In the genomic region with DNA sequence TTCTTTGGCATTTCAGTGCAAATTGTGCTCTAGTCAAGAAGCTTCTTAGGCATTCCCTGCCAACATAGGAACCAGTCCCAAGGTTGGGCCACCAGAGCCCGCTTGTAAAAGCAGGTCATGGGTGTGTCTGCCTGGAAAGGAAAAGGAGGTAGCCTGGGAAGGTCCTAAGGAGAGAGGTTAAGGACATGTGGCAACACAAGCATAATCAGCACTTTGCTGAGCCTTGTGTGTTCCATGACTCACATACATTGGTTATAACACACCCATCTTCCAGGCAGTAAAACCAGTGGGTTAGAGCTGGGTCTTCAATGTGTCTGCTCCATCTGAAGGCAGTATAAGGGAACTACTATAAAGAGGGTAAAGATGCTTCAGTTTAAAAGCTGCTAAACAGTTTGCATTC, we compare ENCODE assay signal across 18 cellular contexts.
A peak's percentile ranks its signal among the peaks of the same experiment; 100 is the strongest.
DNase-seq lines count a peak whose midpoint lies in the region; TF ChIP-seq lines count a peak whose summit lies in the region.
"Had no signal": no experiment of that assay in that cellular context is flagged by ENCODE, and none has a peak within 500 bp of the region (broad histone marks: within the 10 kb centered on the region; RNA-seq: fewer than 3 reads in every experiment).

No MANE protein-coding gene starts in this region.

- peaks cover 2% of the 10 kb centered on the region in 2 donors for H3K27me3 Mint-ChIP-seq in CD4-positive, alpha-beta memory T cell

- intact Hi-C loops in transverse colon (cut with DNase I; ENCODE audit: low total_unique reads) = no loop called here
- intact Hi-C loops in CD4-positive, alpha-beta memory T cell (cut with micrococcal nuclease) = no loop called here

- TF ChIP-seq CTCF in brain microvascular endothelial cell (IDR thresholded peaks at IDR 0.05; ENCODE audit: low read depth, low read length, missing control alignments) (no peak), transverse colon (IDR thresholded peaks at IDR 0.05) (peak in 3 of 5 experiments; percentile 18 to 39 (median 20))

- no peaks in the 10 kb centered on the region for H3K36me3 Mint-ChIP-seq in CD4-positive, alpha-beta memory T cell

- H3K4me3 Mint-ChIP-seq in CD4-positive, alpha-beta memory T cell = no peak overlapping the region
- H3K4me3 Mint-ChIP-seq: activated CD4-positive, alpha-beta T cell treated with anti-CD3 and anti-CD28 coated beads, Interleukin-2, amount 10 ng/mL, durations not matched to agents 24 days and 14 days; B cell; effector memory CD8-positive, alpha-beta T cell had no signal

- no peak overlapping the region for H3K27ac ChIP-seq in brain microvascular endothelial cell
- peak overlapping the region; percentile 58 to 79 (median 76) for H3K27ac ChIP-seq in transverse colon
- no peak overlapping the region for H3K27ac ChIP-seq in CD4-positive, alpha-beta memory T cell (ENCODE audit: low read depth, low read length)

- POLR2A ChIA-PET in CD4-positive, alpha-beta memory T cell (lab: Charles Lee; ENCODE audit: partially characterized antibody) = no interaction called here

- in situ Hi-C loops in brain microvascular endothelial cell (cut with HindIII; ENCODE audit: low pct_ligation_motif_present, low sequenced_read_pairs) = no loop called here
- in situ Hi-C loops in transverse colon (cut with MboI; ENCODE audit: low pct_ligation_motif_present in 1 of 4, low pct_unique_long_range_greater_than_20kb in 1 of 4, low sequenced_read_pairs in 3 of 4) = no loop called here

- no peaks in the 10 kb centered on the region for H3K36me3 ChIP-seq in brain microvascular endothelial cell (replicated peaks)
- H3K36me3 ChIP-seq in transverse colon = no peaks in the 10 kb centered on the region
- H3K36me3 ChIP-seq in CD4-positive, alpha-beta memory T cell (ENCODE audit: insufficient read depth, low read length) = no peaks in the 10 kb centered on the region

- no peaks in the 10 kb centered on the region for H3K9me3 ChIP-seq in transverse colon
- no peaks in the 10 kb centered on the region for H3K9me3 ChIP-seq in CD4-positive, alpha-beta memory T cell (ENCODE audit: control insufficient read depth in 1 of 2, low read length in 2 of 2)
- H3K9me3 ChIP-seq: Caco-2 had no signal

- H3K4me3 ChIP-seq in brain microvascular endothelial cell (ENCODE audit: low read depth, low read length) (no peak overlapping the region), transverse colon (no peak overlapping the region)
- no peak overlapping the region for H3K4me3 ChIP-seq in CD4-positive, alpha-beta memory T cell (ENCODE audit: low read length in 2 of 2)

- TF ChIP-seq EP300 in transverse colon (IDR thresholded peaks at IDR 0.05; ENCODE audit: low read depth) = no peak

- H3K27me3 ChIP-seq in brain microvascular endothelial cell (replicated peaks) (no peaks in the 10 kb centered on the region), transverse colon (no peaks in the 10 kb centered on the region)
- H3K27me3 ChIP-seq in CD4-positive, alpha-beta memory T cell (ENCODE audit: insufficient read depth, low read length) = no peaks in the 10 kb centered on the region

- DNase-seq in HT1080 (ENCODE audit: low read depth) (peak; percentile 76), brain microvascular endothelial cell (peak; percentile 2), kidney tubule cell (ENCODE audit: low spot score) (peak; percentile 46), transverse colon (peak; percentile 72), NCI-H526 (lab: John Stamatoyannopoulos, UW) (no peak), amniotic stem cell (lab: John Stamatoyannopoulos, UW) (no peak)
- no peak for DNase-seq in CD4-positive, alpha-beta memory T cell
- DNase-seq: activated CD4-positive, alpha-beta T cell treated with anti-CD3 and anti-CD28 coated beads, Interleukin-2, amount 10 ng/mL, durations not matched to agents 24 days and 14 days; activated CD8-positive, alpha-beta memory T cell treated with anti-CD3 and anti-CD28 coated beads, Interleukin-2, amount 50 U/mL, for 4 hours; activated effector memory CD4-positive, alpha-beta T cell treated with anti-CD3 and anti-CD28 coated beads, Interleukin-2, amount 50 U/mL, for 16 hours; amygdala; Caco-2; effector memory CD8-positive, alpha-beta T cell; foreskin melanocyte; left ventricle myocardium superior; NCI-H82; stimulated activated CD4-positive, alpha-beta T cell treated with anti-CD3 and anti-CD28 coated beads, Interleukin-2, amount 100 ng/mL, for 48 hours had no signal

- CTCF ChIA-PET in CD4-positive, alpha-beta memory T cell (lab: Charles Lee; ENCODE audit: partially characterized antibody) = no interaction called here

- peaks cover 0 to 34% (median 6%) of the 10 kb centered on the region in 4 donors for H3K4me1 ChIP-seq in transverse colon
- H3K4me1 ChIP-seq in CD4-positive, alpha-beta memory T cell (ENCODE audit: insufficient read depth, low read length) = no peaks in the 10 kb centered on the region
- H3K4me1 ChIP-seq: Caco-2 had no signal

- 69% methylated on average over 1 of the region's 1 CpG; no CpG with 5 or more reads in 1 of the 2 donors for WGBS in transverse colon (ENCODE audit: low coverage in 1 of 2), 2 donors

- no peak for TF ChIP-seq POLR2A in transverse colon (IDR thresholded peaks at IDR 0.05)

- no peaks in the 10 kb centered on the region for H3K4me1 Mint-ChIP-seq in CD4-positive, alpha-beta memory T cell
- H3K4me1 Mint-ChIP-seq: activated CD4-positive, alpha-beta T cell treated with anti-CD3 and anti-CD28 coated beads, Interleukin-2, amount 10 ng/mL, durations not matched to agents 24 days and 14 days; B cell had no signal

- H3K27ac Mint-ChIP-seq in CD4-positive, alpha-beta memory T cell = no peak overlapping the region
- H3K27ac Mint-ChIP-seq: activated CD4-positive, alpha-beta T cell treated with anti-CD3 and anti-CD28 coated beads, Interleukin-2, amount 10 ng/mL, durations not matched to agents 24 days and 14 days; B cell; effector memory CD8-positive, alpha-beta T cell had no signal

- no peaks in the 10 kb centered on the region for H3K9me3 Mint-ChIP-seq in CD4-positive, alpha-beta memory T cell
- H3K9me3 Mint-ChIP-seq: activated CD4-positive, alpha-beta T cell treated with anti-CD3 and anti-CD28 coated beads, Interleukin-2, amount 10 ng/mL, durations not matched to agents 24 days and 14 days; effector memory CD8-positive, alpha-beta T cell had no signal

Comparison
In these comparisons a context has a peak if more than half of its experiments do, and no peak if none do; other contexts are left out.
1. DNase-seq: peak in HT1080 (single experiment), brain microvascular endothelial cell (single experiment), kidney tubule cell (single experiment) and transverse colon (single experiment); none in CD4-positive, alpha-beta memory T cell (0 of 5), NCI-H526 (0 of 2) and amniotic stem cell (single experiment).
2. H3K27ac ChIP-seq: peak in transverse colon (4 of 4); none in brain microvascular endothelial cell (single experiment) and CD4-positive, alpha-beta memory T cell (single experiment).